16 cellular contexts compared by ENCODE assay signal in the genomic region with DNA sequence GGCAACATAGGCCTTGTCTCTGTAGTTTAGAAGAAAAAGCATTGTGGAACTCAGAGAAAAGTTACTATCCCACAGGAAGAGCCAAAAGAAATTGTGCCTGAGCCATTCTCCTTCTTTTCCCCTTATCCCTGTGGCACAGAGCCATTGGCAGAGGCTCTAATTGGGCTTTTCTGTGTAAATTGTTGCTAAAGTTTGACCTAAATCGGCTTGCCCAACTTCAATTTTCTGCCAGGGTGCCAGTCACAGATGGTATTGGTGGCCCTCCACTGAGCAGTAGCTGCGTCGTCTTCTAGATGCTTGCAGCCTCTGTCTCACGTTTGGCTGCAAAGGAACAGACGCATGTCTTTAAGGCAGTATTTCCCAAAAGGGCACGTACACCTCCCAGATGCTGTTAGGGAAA. TPM values are rescaled to one million over a fixed set of nuclear protein-coding genes. Genes with fewer than 3 reads are reported as not detected.
A peak's percentile ranks its signal among the peaks of the same experiment; 100 is the strongest.
DNase-seq lines count a peak whose midpoint lies in the region; ATAC-seq lines count a peak whose summit lies in the region.
"Had no signal": no experiment of that assay in that cellular context is flagged by ENCODE, and none has a peak within 500 bp of the region (broad histone marks: within the 10 kb centered on the region; RNA-seq: fewer than 3 reads in every experiment).

No MANE protein-coding gene starts in this region.

- H3K4me3 Mint-ChIP-seq in central memory CD8-positive, alpha-beta T cell, result no peak overlapping the region
- no peak overlapping the region for H3K4me3 Mint-ChIP-seq in stimulated activated memory B cell treated with anti-CD40 and anti-IgM and Interleukin-4, amounts not matched to agents 10 μg/mL and 1 μg/mL and 100 μg/mL, for 72 hours
- H3K4me3 Mint-ChIP-seq: activated naive CD8-positive, alpha-beta T cell treated with anti-CD3 and anti-CD28 coated beads, Interleukin-2, amount 10 ng/mL, durations not matched to agents 7 days and 5 days; activated T-cell treated with anti-CD3 and anti-CD28 coated beads, Interleukin-2, amount 50 U/mL, for 4 hours had no signal

- H3K36me3 Mint-ChIP-seq in central memory CD8-positive, alpha-beta T cell (ENCODE audit: insufficient read depth), result peaks cover 5% of the 10 kb centered on the region
- peaks cover 42% of the 10 kb centered on the region for H3K36me3 Mint-ChIP-seq in stimulated activated memory B cell treated with anti-CD40 and anti-IgM and Interleukin-4, amounts not matched to agents 10 μg/mL and 1 μg/mL and 100 μg/mL, for 72 hours

- H3K9me3 ChIP-seq in mesenchymal stem cell (ENCODE audit: control insufficient read depth, low read length), result no peaks in the 10 kb centered on the region
- H3K9me3 ChIP-seq: thyroid gland had no signal

- no peaks in the 10 kb centered on the region for H3K27me3 ChIP-seq in mesenchymal stem cell (ENCODE audit: control insufficient read depth in 1 of 2, insufficient read depth in 1 of 2, low read length in 2 of 2)
- H3K27me3 ChIP-seq: foreskin keratinocyte, thyroid gland had no signal

- H3K27me3 Mint-ChIP-seq in central memory CD8-positive, alpha-beta T cell, result no peaks in the 10 kb centered on the region
- H3K27me3 Mint-ChIP-seq in stimulated activated memory B cell treated with anti-CD40 and anti-IgM and Interleukin-4, amounts not matched to agents 10 μg/mL and 1 μg/mL and 100 μg/mL, for 72 hours, result no peaks in the 10 kb centered on the region

- H3K9ac ChIP-seq in mesenchymal stem cell (ENCODE audit: low read length), result no peak overlapping the region

- H3K27ac Mint-ChIP-seq in central memory CD8-positive, alpha-beta T cell (ENCODE audit: low read depth), result peak overlapping the region; percentile 75
- peak overlapping the region; percentile 87 for H3K27ac Mint-ChIP-seq in stimulated activated memory B cell treated with anti-CD40 and anti-IgM and Interleukin-4, amounts not matched to agents 10 μg/mL and 1 μg/mL and 100 μg/mL, for 72 hours
- H3K27ac Mint-ChIP-seq: activated naive CD8-positive, alpha-beta T cell treated with anti-CD3 and anti-CD28 coated beads, Interleukin-2, amount 10 ng/mL, durations not matched to agents 7 days and 5 days had no signal

- H4K91ac ChIP-seq in mesenchymal stem cell (ENCODE audit: low read length), result no peak overlapping the region

- H2BK12ac ChIP-seq in mesenchymal stem cell (ENCODE audit: low read length in 2 of 2), result peak overlapping the region; percentile 44 to 77

- H2AFZ ChIP-seq in mesenchymal stem cell (ENCODE audit: low read depth, low read length), result no peak overlapping the region

- H2BK15ac ChIP-seq in mesenchymal stem cell (ENCODE audit: low read depth, poor library complexity, severe bottlenecking), result no peak overlapping the region

- ATAC-seq in central memory CD8-positive, alpha-beta T cell (replicated peaks; ENCODE audit: extremely low read depth, poor library complexity, severe bottlenecking), result no peak
- no peak for ATAC-seq in stimulated activated memory B cell treated with anti-CD40 and anti-IgM and Interleukin-4, amounts not matched to agents 10 μg/mL and 1 μg/mL and 100 μg/mL, for 72 hours
- ATAC-seq in GM19455 (IDR thresholded peaks at IDR 0.05; ENCODE audit: unreplicated experiment) (no peak), HG03108 (IDR thresholded peaks at IDR 0.05; ENCODE audit: unreplicated experiment) (no peak)
- ATAC-seq: activated T-cell treated with anti-CD3 and anti-CD28 coated beads, Interleukin-2, amount 50 U/mL, for 4 hours; foreskin keratinocyte; PC-3 had no signal

- no peaks in the 10 kb centered on the region for H3K9me3 Mint-ChIP-seq in central memory CD8-positive, alpha-beta T cell
- H3K9me3 Mint-ChIP-seq in stimulated activated memory B cell treated with anti-CD40 and anti-IgM and Interleukin-4, amounts not matched to agents 10 μg/mL and 1 μg/mL and 100 μg/mL, for 72 hours, result no peaks in the 10 kb centered on the region
- H3K9me3 Mint-ChIP-seq: activated T-cell treated with anti-CD3 and anti-CD28 coated beads, Interleukin-2, amount 50 U/mL, for 4 hours had no signal

- H3K4me3 ChIP-seq in mesenchymal stem cell (ENCODE audit: insufficient read depth in 1 of 2, low read depth in 1 of 2, low read length in 2 of 2), result no peak overlapping the region
- H3K4me3 ChIP-seq: thyroid gland had no signal

- H3K14ac ChIP-seq in mesenchymal stem cell (ENCODE audit: low read length in 2 of 2), result no peak overlapping the region

- 86% methylated on average over 6 of the region's 6 CpGs for WGBS in mesenchymal stem cell

- H2AK5ac ChIP-seq in mesenchymal stem cell (ENCODE audit: low read length, severe bottlenecking), result no peak overlapping the region

- peak overlapping the region in 1 of 2 experiments; percentile 24 for H3K18ac ChIP-seq in mesenchymal stem cell (ENCODE audit: low read depth in 1 of 2, low read length in 2 of 2)

- H3K4me2 ChIP-seq in mesenchymal stem cell (ENCODE audit: low read length, poor library complexity, severe bottlenecking), result no peak overlapping the region

- H3K4me1 ChIP-seq in mesenchymal stem cell (ENCODE audit: control insufficient read depth, insufficient read depth, low read depth, low read length), result peaks cover 4% of the 10 kb centered on the region
- H3K4me1 ChIP-seq: foreskin keratinocyte had no signal

- H2BK5ac ChIP-seq in mesenchymal stem cell (ENCODE audit: low read depth, low read length, poor library complexity, severe bottlenecking), result no peak overlapping the region

- H3K23ac ChIP-seq in mesenchymal stem cell (ENCODE audit: low read length in 2 of 2), result no peak overlapping the region

- H3K27ac ChIP-seq in mesenchymal stem cell (ENCODE audit: low read length, poor library complexity, severe bottlenecking), result no peak overlapping the region
- H3K27ac ChIP-seq: foreskin keratinocyte had no signal

- DNase-seq in NCI-H446 treated with DMSO at 0.1 percent for 48 hours (lab: John Stamatoyannopoulos, UW) (peak; percentile 13), mesenchymal stem cell (no peak), NCI-H1048 (lab: John Stamatoyannopoulos, UW) (no peak), Kasumi-1 (lab: John Stamatoyannopoulos, UW) (no peak)
- no peak for DNase-seq in central memory CD8-positive, alpha-beta T cell (ENCODE audit: low spot score in 2 of 2)
- DNase-seq: activated naive CD8-positive, alpha-beta T cell treated with anti-CD3 and anti-CD28 coated beads, Interleukin-2, amount 10 ng/mL, durations not matched to agents 7 days and 5 days; activated T-cell treated with anti-CD3 and anti-CD28 coated beads, Interleukin-2, amount 50 U/mL, for 4 hours; foreskin keratinocyte; mammary epithelial cell; NCI-H2029; NCI-H524 treated with DMSO at 0.1 percent for 48 hours; PC-3; thyroid gland had no signal

- no peak overlapping the region for H2BK120ac ChIP-seq in mesenchymal stem cell (ENCODE audit: low read depth, low read length)

- peak overlapping the region in 1 of 2 experiments; percentile 47 for H3K4ac ChIP-seq in mesenchymal stem cell (ENCODE audit: low read depth in 1 of 2, low read length in 2 of 2)

- peaks cover 6 to 14% of the 10 kb centered on the region in 2 experiments for H3K36me3 ChIP-seq in mesenchymal stem cell (ENCODE audit: control insufficient read depth in 1 of 2, insufficient read depth in 2 of 2, low read depth in 1 of 2, low read length in 2 of 2)
- H3K36me3 ChIP-seq: thyroid gland had no signal

- peaks cover 37% of the 10 kb centered on the region for H3K79me1 ChIP-seq in mesenchymal stem cell (replicated peaks; ENCODE audit: low read length, poor library complexity, severe bottlenecking)

- H4K8ac ChIP-seq in mesenchymal stem cell (ENCODE audit: low read length), result peak overlapping the region; percentile 21

- H3K4me1 Mint-ChIP-seq in central memory CD8-positive, alpha-beta T cell, result peaks cover 42% of the 10 kb centered on the region
- peaks cover 79% of the 10 kb centered on the region for H3K4me1 Mint-ChIP-seq in stimulated activated memory B cell treated with anti-CD40 and anti-IgM and Interleukin-4, amounts not matched to agents 10 μg/mL and 1 μg/mL and 100 μg/mL, for 72 hours

RNA-seq across cellular contexts. Expression of a gene that starts 30.3 kb away (rescaled TPM):
- 65.7 TPM for polyA plus RNA-seq in mesenchymal stem cell (2013, experiment 1 of 2)
- 65.9 TPM for polyA plus RNA-seq in mesenchymal stem cell (2013, experiment 2 of 2)
